ENCODE assay signal across 8 cellular contexts in genomic region chr2:174597347-174598047, GRCh38. TPM values are rescaled to one million over a fixed set of nuclear protein-coding genes. Genes with fewer than 3 reads are reported as not detected.
DNase-seq lines count a peak whose midpoint lies in the region; ATAC-seq and TF ChIP-seq lines count a peak whose summit lies in the region.

A gene with protein sequence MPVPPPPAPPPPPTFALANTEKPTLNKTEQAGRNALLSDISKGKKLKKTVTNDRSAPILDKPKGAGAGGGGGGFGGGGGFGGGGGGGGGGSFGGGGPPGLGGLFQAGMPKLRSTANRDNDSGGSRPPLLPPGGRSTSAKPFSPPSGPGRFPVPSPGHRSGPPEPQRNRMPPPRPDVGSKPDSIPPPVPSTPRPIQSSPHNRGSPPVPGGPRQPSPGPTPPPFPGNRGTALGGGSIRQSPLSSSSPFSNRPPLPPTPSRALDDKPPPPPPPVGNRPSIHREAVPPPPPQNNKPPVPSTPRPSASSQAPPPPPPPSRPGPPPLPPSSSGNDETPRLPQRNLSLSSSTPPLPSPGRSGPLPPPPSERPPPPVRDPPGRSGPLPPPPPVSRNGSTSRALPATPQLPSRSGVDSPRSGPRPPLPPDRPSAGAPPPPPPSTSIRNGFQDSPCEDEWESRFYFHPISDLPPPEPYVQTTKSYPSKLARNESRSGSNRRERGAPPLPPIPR (minus strand): TSS chr2:174597804. CDS start chr2:174585573, 12,231 bp downstream.

- peaks cover 37% of the 10 kb centered on the region for H3K36me3 Mint-ChIP-seq in CD8-positive, alpha-beta T cell
- peaks cover 6% of the 10 kb centered on the region for H3K36me3 Mint-ChIP-seq in WTC11

- H3K4me3 ChIP-seq in CD8-positive, alpha-beta T cell (ENCODE audit: low read depth, low read length): peak within 1 kb of the TSS; percentile 59

- peaks cover 62% of the 10 kb centered on the region for H3K4me1 Mint-ChIP-seq in CD8-positive, alpha-beta T cell (ENCODE audit: low read depth)
- peaks cover 11% of the 10 kb centered on the region for H3K4me1 Mint-ChIP-seq in WTC11

- no peaks in the 10 kb centered on the region for H3K36me3 ChIP-seq in CD8-positive, alpha-beta T cell (ENCODE audit: insufficient read depth, low read length)

- POLR2A ChIA-PET in CD8-positive, alpha-beta T cell (lab: Charles Lee): interaction anchor here (0.7 to 2.4 kb wide), 21 partner anchors 8 to 111 kb away, joined by 3 to 14 read pairs (median 4); partner anchors contain the start of gene GPR155
- POLR2A ChIA-PET in WTC11 (lab: Charles Lee): no interaction called here

- peak within 1 kb of the TSS; percentile 97 for H3K4me3 Mint-ChIP-seq in CD8-positive, alpha-beta T cell
- H3K4me3 Mint-ChIP-seq in WTC11: no peak within 1 kb of the TSS

- peaks cover 50% of the 10 kb centered on the region for H3K4me1 ChIP-seq in CD8-positive, alpha-beta T cell (ENCODE audit: insufficient read depth, low read length)

- DNase-seq in CD8-positive, alpha-beta T cell: peak in 6 of 7 experiments; percentile 34 to 68 (median 52)
- peak; percentile 48 for DNase-seq in activated CD4-positive, alpha-beta T cell treated with anti-CD3 and anti-CD28 coated beads for 48 hours
- DNase-seq in posterior vena cava (ENCODE audit: low spot score): no peak
- no peak for DNase-seq in WTC11 (ENCODE audit: low spot score)
- no peak for DNase-seq in NCI-H187 (lab: John Stamatoyannopoulos, UW)

- no peaks in the 10 kb centered on the region for H3K9me3 ChIP-seq in CD8-positive, alpha-beta T cell (ENCODE audit: low read length)

- intact Hi-C loops in CD8-positive, alpha-beta T cell (cut with DNase I, micrococcal nuclease): loop anchor here (1.0 to 10.0 kb wide), 6 partner anchors 10 to 1407 kb away; partner anchors contain the start of genes SP3 (in 2 of the 2), GPR155 (in 1 of the 2) and LNPK (in 1 of the 2)
- intact Hi-C loops in posterior vena cava (cut with DNase I): no loop called here

- no peaks in the 10 kb centered on the region for H3K27me3 Mint-ChIP-seq in CD8-positive, alpha-beta T cell (ENCODE audit: low read depth)
- H3K27me3 Mint-ChIP-seq in WTC11 (ENCODE audit: low read depth): no peaks in the 10 kb centered on the region

- no peak for TF ChIP-seq CTCF in CD8-positive, alpha-beta T cell (IDR thresholded peaks at IDR 0.05)
- TF ChIP-seq CTCF in WTC11 (IDR thresholded peaks at IDR 0.05): no peak

- CTCF ChIA-PET in CD8-positive, alpha-beta T cell (lab: Charles Lee): interaction anchor here (0.7 to 22.2 kb wide), 16 partner anchors 8 to 187 kb away, joined by 3 to 289 read pairs (median 4); no protein-coding TSS in a partner anchor
- CTCF ChIA-PET in WTC11 (lab: Charles Lee): interaction anchor here (1.8 kb wide), 1 partner anchor 135 kb away, joined by 5 read pairs; no protein-coding TSS in a partner anchor

- peak within 1 kb of the TSS; percentile 86 for H3K27ac ChIP-seq in CD8-positive, alpha-beta T cell (ENCODE audit: low read depth, low read length)

- H3K27ac Mint-ChIP-seq in CD8-positive, alpha-beta T cell: peak within 1 kb of the TSS; percentile 98
- no peak within 1 kb of the TSS for H3K27ac Mint-ChIP-seq in WTC11

- no peaks in the 10 kb centered on the region for H3K27me3 ChIP-seq in CD8-positive, alpha-beta T cell (ENCODE audit: insufficient read depth, low read length)

- H3K9me3 Mint-ChIP-seq in CD8-positive, alpha-beta T cell: no peaks in the 10 kb centered on the region
- peaks cover 15% of the 10 kb centered on the region for H3K9me3 Mint-ChIP-seq in WTC11

- peak; percentile 49 for ATAC-seq in CD8-positive, alpha-beta T cell
- ATAC-seq in GM19467 (IDR thresholded peaks at IDR 0.05; ENCODE audit: unreplicated experiment): peak; percentile 46
- peak; percentile 49 for ATAC-seq in HG03571 (IDR thresholded peaks at IDR 0.05; ENCODE audit: unreplicated experiment)
- ATAC-seq in esophagus mucosa: peak; percentile 48
- ATAC-seq in WTC11: no peak

TF ChIP-seq in WTC11, 78 proteins besides CTCF, POLR2A, EP300 and RAD21 (continues in another document):
- no peak for TF ChIP-seq JUN (CRISPR knock-in tag; IDR thresholded peaks at IDR 0.05)
- TF ChIP-seq, protein P1, sequence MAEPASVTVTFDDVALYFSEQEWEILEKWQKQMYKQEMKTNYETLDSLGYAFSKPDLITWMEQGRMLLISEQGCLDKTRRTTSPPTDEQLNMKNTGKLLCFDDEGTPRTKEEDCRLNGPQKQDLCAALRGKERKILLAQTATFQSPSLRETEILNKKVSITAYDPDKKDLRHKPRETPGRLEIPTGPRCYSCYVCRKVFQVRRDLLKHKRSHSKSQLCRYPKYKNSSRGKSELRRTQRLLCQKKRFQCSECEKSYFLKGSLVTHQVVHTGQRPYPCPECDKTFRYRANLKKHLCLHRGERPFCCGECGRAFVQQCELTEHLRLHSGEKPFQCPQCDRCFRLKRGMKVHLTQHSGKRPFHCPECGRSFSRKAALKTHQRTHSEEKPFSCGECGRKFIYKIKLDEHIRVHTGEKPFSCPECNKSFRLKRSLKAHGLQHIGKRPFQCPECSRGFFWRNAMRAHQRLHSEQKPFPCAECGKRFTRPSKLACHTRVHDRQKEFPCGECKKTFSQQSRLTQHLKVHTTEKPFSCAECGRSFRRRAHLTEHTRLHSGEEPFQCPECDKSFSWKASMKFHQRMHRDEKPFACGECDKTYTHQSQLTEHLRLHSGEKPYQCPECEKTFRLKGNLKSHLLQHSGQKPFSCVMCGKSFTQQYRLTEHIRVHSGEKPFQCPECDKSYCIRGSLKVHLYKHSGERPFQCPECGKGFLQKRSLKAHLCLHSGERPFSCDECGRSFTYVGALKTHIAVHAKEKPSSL (CRISPR knock-in tag; conservative IDR thresholded peaks at IDR 0.05): no peak
- TF ChIP-seq AR (CRISPR knock-in tag; IDR thresholded peaks at IDR 0.05): no peak
- TF ChIP-seq NFYB (CRISPR knock-in tag; conservative IDR thresholded peaks at IDR 0.05; ENCODE audit: low read depth): no peak
- no peak for TF ChIP-seq ZNF219 (CRISPR knock-in tag; IDR thresholded peaks at IDR 0.05; ENCODE audit: borderline replicate concordance)
- TF ChIP-seq FOXK1 (CRISPR knock-in tag; IDR thresholded peaks at IDR 0.05): no peak
- TF ChIP-seq SOX15 (CRISPR knock-in tag; IDR thresholded peaks at IDR 0.05): no peak
- no peak for TF ChIP-seq IRF2 (CRISPR knock-in tag; IDR thresholded peaks at IDR 0.05; ENCODE audit: borderline replicate concordance, low read depth)
- TF ChIP-seq ZNF671 (CRISPR knock-in tag; IDR thresholded peaks at IDR 0.05): no peak
- TF ChIP-seq, protein P2, sequence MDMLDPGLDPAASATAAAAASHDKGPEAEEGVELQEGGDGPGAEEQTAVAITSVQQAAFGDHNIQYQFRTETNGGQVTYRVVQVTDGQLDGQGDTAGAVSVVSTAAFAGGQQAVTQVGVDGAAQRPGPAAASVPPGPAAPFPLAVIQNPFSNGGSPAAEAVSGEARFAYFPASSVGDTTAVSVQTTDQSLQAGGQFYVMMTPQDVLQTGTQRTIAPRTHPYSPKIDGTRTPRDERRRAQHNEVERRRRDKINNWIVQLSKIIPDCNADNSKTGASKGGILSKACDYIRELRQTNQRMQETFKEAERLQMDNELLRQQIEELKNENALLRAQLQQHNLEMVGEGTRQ (CRISPR knock-in tag; IDR thresholded peaks at IDR 0.05): no peak

RNA-seq across cellular contexts. Expression of the gene that starts here (rescaled TPM):
- 100 to 1,000 TPM; 275 to 282 TPM for total RNA-seq in CD8-positive, alpha-beta T cell
- total RNA-seq in esophagus mucosa (3.1 TPM), posterior vena cava (10 to 100 TPM; 59.9 to 65.1 TPM), WTC11 (2021) (6.4 to 6.7 TPM (median 6.4 TPM) in 3 replicates)

Comparison
In these comparisons a context has a peak if more than half of its experiments do, and no peak if none do; other contexts are left out.
1. RNA of the gene that starts here (total RNA-seq): 275 to 282 TPM in CD8-positive, alpha-beta T cell; 59.9 to 65.1 TPM in posterior vena cava, 6.4 to 6.7 TPM in WTC11 and 3.1 TPM in esophagus mucosa (single experiment); every median in the first group is over 4 times any median in the second.
2. DNase-seq: peak in CD8-positive, alpha-beta T cell (6 of 7) and activated CD4-positive, alpha-beta T cell treated with anti-CD3 and anti-CD28 coated beads for 48 hours (single experiment); none in posterior vena cava (single experiment), WTC11 (single experiment) and NCI-H187 (0 of 2).
3. intact Hi-C loops: an anchor here in CD8-positive, alpha-beta T cell (1.0 to 10.0 kb wide); none called in posterior vena cava.